ENCODE assay signal across 9 cellular contexts in the genomic region with DNA sequence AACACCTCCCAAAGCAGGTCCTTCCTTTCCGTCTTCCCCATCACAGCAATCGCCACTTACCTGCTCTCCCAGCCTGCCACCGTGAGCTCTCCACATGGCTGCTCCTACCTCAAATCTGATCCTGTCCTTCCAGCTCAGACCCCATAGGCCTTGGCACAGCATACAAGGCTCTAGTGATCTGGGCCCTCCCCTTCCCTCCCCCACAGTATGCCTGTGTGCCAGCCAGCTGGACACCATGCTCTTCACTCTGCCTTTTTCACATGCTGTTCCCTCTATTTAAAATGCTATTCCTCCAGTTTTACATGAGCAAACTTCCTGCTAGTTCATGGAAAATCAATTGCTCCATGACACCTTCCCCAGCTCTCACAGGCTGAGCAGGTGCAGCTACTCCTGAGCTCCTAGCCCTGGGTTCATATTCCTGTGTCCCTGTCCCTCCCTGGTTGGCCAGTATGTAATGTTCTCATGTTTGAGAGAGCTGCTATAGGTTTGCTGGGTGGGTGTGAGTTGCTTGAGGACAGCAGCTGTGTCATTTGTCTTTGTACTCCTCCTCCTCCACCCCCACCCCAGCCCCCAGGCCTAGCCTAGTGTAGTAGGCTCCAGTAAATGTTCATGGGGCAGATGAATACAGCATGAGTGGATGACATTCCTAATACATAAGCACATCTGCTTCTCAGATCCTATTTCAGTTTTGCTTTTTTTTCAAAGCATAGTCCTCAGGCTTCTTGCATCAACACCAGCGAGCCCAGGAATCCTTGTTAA. TPM values are rescaled to one million over a fixed set of nuclear protein-coding genes. Genes with fewer than 3 reads are reported as not detected.
DNase-seq lines count a peak whose midpoint lies in the region; ATAC-seq, FAIRE-seq and TF ChIP-seq lines count a peak whose summit lies in the region.
"Had no signal": no experiment of that assay in that cellular context is flagged by ENCODE, and none has a peak within 500 bp of the region (broad histone marks: within the 10 kb centered on the region; RNA-seq: fewer than 3 reads in every experiment).

No MANE protein-coding gene starts in this region.

- H3K23me2 ChIP-seq in H1 (ENCODE audit: low read depth, low read length): no peaks in the 10 kb centered on the region

- WGBS in GM23248 (ENCODE audit: low coverage in 1 of 2, low lambda C conversion rate in 2 of 2, missing lambda C conversion rate in 2 of 2), 2 experiments: 74 to 76% methylated on average over 4 of the region's 4 CpGs
- WGBS in H1 (ENCODE audit: extremely low coverage in 1 of 2, insufficient coverage in 1 of 2, insufficient read length in 1 of 2, insufficient replicate concordance in 2 of 2, low coverage in 1 of 2, low lambda C conversion rate in 2 of 2, missing lambda C conversion rate in 1 of 2), 2 experiments: 92% methylated on average over 4 of the region's 4 CpGs; no CpG with 5 or more reads in 1 of the 2 experiments
- 76 to 88% (median 85%) methylated on average over 4 of the region's 4 CpGs for WGBS in psoas muscle, 3 donors

- no peaks in the 10 kb centered on the region for H3K9me2 ChIP-seq in GM23248 (ENCODE audit: insufficient read depth)
- H3K9me2 ChIP-seq in GM23338 (ENCODE audit: insufficient read depth): no peaks in the 10 kb centered on the region

- 0 out of 2 replicates have a peak overlapping the region, but pooled peaks have one; percentile 39 for H2AK5ac ChIP-seq in H1 (ENCODE audit: low read depth, low read length)

- peak overlapping the region; percentile 72; the same call in 1 of the 2 replicates for H2BK15ac ChIP-seq in H1 (ENCODE audit: low read length)

- CTCF ChIA-PET in H1 (lab: Charles Lee; ENCODE audit: partially characterized antibody): interaction anchor here (0.9 to 17.6 kb wide), 14 partner anchors 5 to 177 kb away, joined by 3 to 371 read pairs (median 6); a partner anchor contains a TSS

- no peak overlapping the region for H4K91ac ChIP-seq in H1 (replicated peaks; ENCODE audit: insufficient read length, low read length)

- H3K4me3 Mint-ChIP-seq in GM23338: no peak overlapping the region

- no peak overlapping the region for H3K27ac Mint-ChIP-seq in GM23338

- TF ChIP-seq RAD21 in H1 (IDR thresholded peaks at IDR 0.05 in 1 of 2, conservative IDR thresholded peaks at IDR 0.05 in 1 of 2; ENCODE audit: low read depth in 2 of 2, low read length in 2 of 2): no peak

- H3K23ac ChIP-seq in H1 (ENCODE audit: insufficient read length): no peak overlapping the region

- H2AFZ ChIP-seq in GM23248 (peak overlapping the region; percentile 57), H1 (ENCODE audit: low read length) (no peak overlapping the region), GM23338 (no peak overlapping the region)

- peaks cover 9% of the 10 kb centered on the region for H3K4me1 Mint-ChIP-seq in GM23338

- no peak overlapping the region for H2BK120ac ChIP-seq in H1 (replicated peaks; ENCODE audit: low read depth, low read length)

- FAIRE-seq in H1 (lab: Jason Lieb, UNC): no peak
- FAIRE-seq: GM12892 had no signal

- H3K9me3 ChIP-seq in GM23248 (ENCODE audit: low read depth) (no peaks in the 10 kb centered on the region), H1 (ENCODE audit: insufficient read depth in 2 of 2, low read depth in 1 of 2, low read length in 1 of 2) (no peaks in the 10 kb centered on the region), psoas muscle (no peaks in the 10 kb centered on the region)

- ATAC-seq in psoas muscle (peak; percentile 89 to 93 (median 92)), GM23338 (no peak), GM21367 (IDR thresholded peaks at IDR 0.05; ENCODE audit: unreplicated experiment) (no peak)

- H3K4ac ChIP-seq in H1 (replicated peaks; ENCODE audit: insufficient read length, low read depth, low read length): no peak overlapping the region

- H3K9ac ChIP-seq in GM23248 (peak overlapping the region; percentile 19; the same call in 1 of the 2 replicates), H1 (replicated peaks in 1 of 4; ENCODE audit: extremely low read depth in 1 of 4, low read depth in 3 of 4, low read length in 3 of 4) (no peak overlapping the region)

- H3K14ac ChIP-seq in H1 (ENCODE audit: insufficient read length): no peak overlapping the region

- TF ChIP-seq CTCF in H1 (IDR thresholded peaks at IDR 0.05; ENCODE audit: control extremely low read depth in 1 of 3, insufficient read depth in 1 of 3, low read depth in 1 of 3, low read length in 3 of 3) (no peak), psoas muscle (IDR thresholded peaks at IDR 0.05) (no peak), GM23338 (conservative IDR thresholded peaks at IDR 0.05; ENCODE audit: low read depth in 2 of 2) (no peak)

- H3K4me3 ChIP-seq in GM23248 (peak overlapping the region; percentile 32), H1 (ENCODE audit: extremely low read depth in 1 of 4, insufficient read depth in 2 of 4, low read depth in 3 of 4, low read length in 4 of 4) (no peak overlapping the region), psoas muscle (peak overlapping the region; percentile 7), GM23338 (no peak overlapping the region)

- no peak overlapping the region for H2BK12ac ChIP-seq in H1 (ENCODE audit: low read depth, low read length)

- H3K9me3 Mint-ChIP-seq in GM23338: no peaks in the 10 kb centered on the region

- H3K79me1 ChIP-seq in H1 (ENCODE audit: low read depth, low read length): no peaks in the 10 kb centered on the region

- H2BK20ac ChIP-seq in H1 (ENCODE audit: low read length): no peak overlapping the region

- H3F3A ChIP-seq in GM23248 (ENCODE audit: insufficient read depth): peaks cover 10% of the 10 kb centered on the region; the same call in 1 of the 2 replicates
- H3F3A ChIP-seq in GM23338 (replicated peaks; ENCODE audit: low read depth): no peaks in the 10 kb centered on the region

- peaks cover 13% of the 10 kb centered on the region for H3K27me3 Mint-ChIP-seq in GM23338 (ENCODE audit: insufficient read depth, low read depth, poor library complexity)

- peaks cover 10% of the 10 kb centered on the region for H3K36me3 Mint-ChIP-seq in GM23338 (ENCODE audit: low read depth)

- H3K79me2 ChIP-seq in GM23248 (ENCODE audit: insufficient read depth): no peaks in the 10 kb centered on the region
- no peaks in the 10 kb centered on the region for H3K79me2 ChIP-seq in H1 (ENCODE audit: control insufficient read depth in 1 of 2, insufficient read depth in 2 of 2, low read length in 2 of 2)
- no peaks in the 10 kb centered on the region for H3K79me2 ChIP-seq in GM23338 (replicated peaks; ENCODE audit: insufficient read depth)

- H4K8ac ChIP-seq in H1 (ENCODE audit: extremely low read depth, insufficient read depth, low read length): no peak overlapping the region

- H3K36me3 ChIP-seq in GM23248 (ENCODE audit: low read depth) (no peaks in the 10 kb centered on the region), H1 (ENCODE audit: control insufficient read depth in 2 of 4, insufficient read depth in 4 of 4, low read length in 3 of 4) (peaks cover 0 to 4% (median 1%) of the 10 kb centered on the region in 4 experiments; a peak in 4 of 8 replicates), psoas muscle (ENCODE audit: insufficient read depth in 1 of 2, low read depth in 1 of 2) (no peaks in the 10 kb centered on the region), GM23338 (ENCODE audit: insufficient read depth) (no peaks in the 10 kb centered on the region)

- H3K18ac ChIP-seq in H1 (ENCODE audit: extremely low read depth, low read length): no peak overlapping the region

- 0 out of 2 replicates have a peak overlapping the region, but pooled peaks have one; percentile 35 for H2BK5ac ChIP-seq in H1 (ENCODE audit: low read depth, low read length)

- TF ChIP-seq POLR2A in H1 (IDR thresholded peaks at IDR 0.05; ENCODE audit: control extremely low read depth in 1 of 2, low read depth in 2 of 2, low read length in 2 of 2): no peak

- peak overlapping the region; percentile 49 for H3K27ac ChIP-seq in GM23248
- H3K27ac ChIP-seq in H1 (ENCODE audit: low read depth, low read length): no peak overlapping the region
- H3K27ac ChIP-seq in psoas muscle: peak overlapping the region; percentile 79
- no peak overlapping the region for H3K27ac ChIP-seq in GM23338 (ENCODE audit: low read depth)

- H3K4me1 ChIP-seq in GM23248 (ENCODE audit: insufficient read depth): peaks cover 15% of the 10 kb centered on the region
- H3K4me1 ChIP-seq in H1 (replicated peaks in 1 of 4; ENCODE audit: control insufficient read depth in 3 of 4, insufficient read depth in 4 of 4, low read length in 3 of 4): peaks cover 0 to 2% (median under 1%) of the 10 kb centered on the region in 4 experiments; a peak in 1 of 7 replicates
- peaks cover 22% of the 10 kb centered on the region for H3K4me1 ChIP-seq in psoas muscle
- H3K4me1 ChIP-seq in GM23338 (ENCODE audit: insufficient read depth): no peaks in the 10 kb centered on the region; the same call in 1 of the 2 replicates

- in situ Hi-C loops in GM23248 (cut with MboI): no loop called here

- no peak for TF ChIP-seq EP300 in H1 (IDR thresholded peaks at IDR 0.05; ENCODE audit: borderline replicate concordance in 1 of 2, low read depth in 2 of 2, low read length in 2 of 2)

- peak; percentile 92 for DNase-seq in GM23248
- DNase-seq in NCI-H2171 (lab: John Stamatoyannopoulos, UW): peak; percentile 94
- DNase-seq in H1 (ENCODE audit: low read depth in 1 of 2, low spot score in 2 of 2): no peak
- DNase-seq in psoas muscle: peak; percentile 61 to 71
- DNase-seq in GM23338 (ENCODE audit: low spot score): no peak
- DNase-seq in SW480 (ENCODE audit: low spot score): no peak
- DNase-seq: NCI-H2081 had no signal

- POLR2A ChIA-PET in H1 (lab: Charles Lee; ENCODE audit: partially characterized antibody): interaction anchor here (1.0 to 1.3 kb wide), 3 partner anchors 9 to 17 kb away, joined by 3 to 4 read pairs (median 3); no protein-coding TSS in a partner anchor

- no peak overlapping the region for H3K56ac ChIP-seq in H1 (replicated peaks; ENCODE audit: insufficient read length, low read depth, low read length)

- intact Hi-C loops in psoas muscle (cut with DNase I): no loop called here

- H3K4me2 ChIP-seq in GM23248 (ENCODE audit: unreplicated experiment) (peak overlapping the region; percentile 58), H1 (ENCODE audit: insufficient read depth in 1 of 2, low read depth in 2 of 2, low read length in 2 of 2) (no peak overlapping the region), GM23338 (no peak overlapping the region)

- H4K20me1 ChIP-seq in GM23248 (ENCODE audit: insufficient read depth) (no peaks in the 10 kb centered on the region), H1 (replicated peaks in 1 of 2; ENCODE audit: control insufficient read depth in 1 of 2, insufficient read depth in 2 of 2, low read length in 2 of 2) (no peaks in the 10 kb centered on the region), GM23338 (replicated peaks; ENCODE audit: insufficient read depth) (no peaks in the 10 kb centered on the region)

- H3K27me3 ChIP-seq in GM23248 (replicated peaks; ENCODE audit: insufficient read depth) (no peaks in the 10 kb centered on the region), H1 (replicated peaks in 1 of 4; ENCODE audit: control insufficient read depth in 3 of 4, extremely low read depth in 1 of 4, insufficient read depth in 3 of 4, low read length in 3 of 4) (no peaks in the 10 kb centered on the region), psoas muscle (ENCODE audit: insufficient read depth in 3 of 3, low read length in 2 of 3) (peaks cover 0 to 2% (median 0%) of the 10 kb centered on the region in 3 donors), GM23338 (ENCODE audit: insufficient read depth) (no peaks in the 10 kb centered on the region)

- H4K5ac ChIP-seq in H1 (ENCODE audit: insufficient read length, low read depth, low read length): no peak overlapping the region

RNA-seq across cellular contexts. Expression of a gene that starts 6.3 kb away (rescaled TPM):
- not detected in 2 replicates for total RNA-seq in GM23248 (2014; rRNA removed; shearing (Covaris generic))
- polyA plus RNA-seq in GM23248 (2016; fragmentation: Nextera tagmentation; extraction: Ambion mirVana) (1.7 TPM in 1 of 2 replicates, not detected in the other), H1 (2011; rRNA removed) (3.1 and 5.3 TPM in 2 replicates), psoas muscle (1 to 10 TPM in 2 of 3 donors, under 1 TPM in 1; 0.52 to 5.9 (median 4.3) TPM), GM23338 (2016; fragmentation: Nextera tagmentation; extraction: Ambion mirVana) (19.1 and 25.3 TPM in 2 replicates)
- total RNA-seq in H1 (2021; fragmentation: NEBNext Ultra II Directional; extraction: Animal tissue kit (Norgen Biotek cat#: 25700)): 21.0 and 22.6 TPM in 2 replicates
- polyA plus RNA-seq in H1 (2011; cell fraction: cytosol; rRNA removed): 13.9 TPM
- polyA plus RNA-seq in H1 (2011; cell fraction: nucleus; rRNA removed): 21.3 TPM
- polyA plus RNA-seq in H1 (2012, experiment 1 of 2): 14.8 to 17.7 TPM (median 16.7 TPM) in 4 replicates
- polyA plus RNA-seq in H1 (2012, experiment 2 of 2): 4.4 TPM
- 15.5 TPM for polyA plus RNA-seq in H1 (2013, experiment 1 of 2)
- 14.1 TPM for polyA plus RNA-seq in H1 (2013, experiment 2 of 2)
- polyA minus RNA-seq in H1 (2011; rRNA and poly(A)+ RNA removed): 5.8 and 8.4 TPM in 2 replicates
- polyA minus RNA-seq in H1 (2011; cell fraction: cytosol; rRNA and poly(A)+ RNA removed): 7.2 TPM
- 13.0 TPM for polyA minus RNA-seq in H1 (2011; cell fraction: nucleus; rRNA and poly(A)+ RNA removed)
- 10 to 100 TPM in 1 of 4 donors, 1 to 10 TPM in 3; 4.3 to 26.6 (median 6.1) TPM for total RNA-seq in psoas muscle
- total RNA-seq in GM23338 (2014; rRNA removed; shearing (Covaris generic)): 4.5 and 7.5 TPM in 2 replicates

RNA-seq across cellular contexts. Expression of a gene that starts 15.3 kb away (rescaled TPM):
- total RNA-seq in GM23248 (2014; rRNA removed; shearing (Covaris generic)): not detected in 2 replicates
- polyA plus RNA-seq in GM23248 (2016; fragmentation: Nextera tagmentation; extraction: Ambion mirVana) (not detected in 2 replicates), H1 (2011; rRNA removed) (9.3 and 12.4 TPM in 2 replicates), psoas muscle (1 to 10 TPM in 2 of 3 donors, under 1 TPM in 1; 0.23 to 7.4 (median 5.4) TPM), GM23338 (2016; fragmentation: Nextera tagmentation; extraction: Ambion mirVana) (18.0 and 18.9 TPM in 2 replicates)
- 30.5 and 32.8 TPM in 2 replicates for total RNA-seq in H1 (2021; fragmentation: NEBNext Ultra II Directional; extraction: Animal tissue kit (Norgen Biotek cat#: 25700))
- 9.9 TPM for polyA plus RNA-seq in H1 (2011; cell fraction: cytosol; rRNA removed)
- 16.3 TPM for polyA plus RNA-seq in H1 (2011; cell fraction: nucleus; rRNA removed)
- 17.1 to 22.3 TPM (median 20.0 TPM) in 4 replicates for polyA plus RNA-seq in H1 (2012, experiment 1 of 2)
- polyA plus RNA-seq in H1 (2012, experiment 2 of 2): 21.6 TPM
- 20.5 TPM for polyA plus RNA-seq in H1 (2013, experiment 1 of 2)
- polyA plus RNA-seq in H1 (2013, experiment 2 of 2): 20.2 TPM
- polyA minus RNA-seq in H1 (2011; rRNA and poly(A)+ RNA removed): 7.7 and 10.7 TPM in 2 replicates
- 8.4 TPM for polyA minus RNA-seq in H1 (2011; cell fraction: cytosol; rRNA and poly(A)+ RNA removed)
- polyA minus RNA-seq in H1 (2011; cell fraction: nucleus; rRNA and poly(A)+ RNA removed): 13.1 TPM
- 10 to 100 TPM in 2 of 4 donors, 1 to 10 TPM in 1, under 1 TPM in 1; 0.92 to 17.7 (median 6.0) TPM for total RNA-seq in psoas muscle
- total RNA-seq in GM23338 (2014; rRNA removed; shearing (Covaris generic)): 17.6 and 22.3 TPM in 2 replicates

RNA-seq across cellular contexts. Expression of a gene that starts 37.7 kb away (rescaled TPM):
- not detected in 2 replicates for total RNA-seq in GM23248 (2014; rRNA removed; shearing (Covaris generic))
- polyA plus RNA-seq in GM23248 (2016; fragmentation: Nextera tagmentation; extraction: Ambion mirVana) (0.20 and 2.0 TPM in 2 replicates), H1 (2011; rRNA removed) (0.46 and 1.0 TPM in 2 replicates), psoas muscle (1,000 to 10,000 TPM in 2 of 3 donors, 100 to 1,000 TPM in 1; 734 to 2,687 (median 2,500) TPM), GM23338 (2016; fragmentation: Nextera tagmentation; extraction: Ambion mirVana) (0.36 and 4.1 TPM in 2 replicates)
- total RNA-seq in H1 (2021; fragmentation: NEBNext Ultra II Directional; extraction: Animal tissue kit (Norgen Biotek cat#: 25700)): 0.29 and 0.50 TPM in 2 replicates
- 1.5 TPM for polyA plus RNA-seq in H1 (2011; cell fraction: cytosol; rRNA removed)
- 0.81 TPM for polyA plus RNA-seq in H1 (2011; cell fraction: nucleus; rRNA removed)
- polyA plus RNA-seq in H1 (2012, experiment 1 of 2): 0.54 to 1.4 TPM (median 1.1 TPM) in 4 replicates
- polyA plus RNA-seq in H1 (2012, experiment 2 of 2): 0.97 TPM
- 0.18 TPM for polyA plus RNA-seq in H1 (2013, experiment 1 of 2)
- 0.20 TPM for polyA plus RNA-seq in H1 (2013, experiment 2 of 2)
- polyA minus RNA-seq in H1 (2011; rRNA and poly(A)+ RNA removed): 0.28 and 0.34 TPM in 2 replicates
- polyA minus RNA-seq in H1 (2011; cell fraction: cytosol; rRNA and poly(A)+ RNA removed): not detected
- polyA minus RNA-seq in H1 (2011; cell fraction: nucleus; rRNA and poly(A)+ RNA removed): not detected
- 1,000 to 10,000 TPM; 2,137 to 4,600 (median 3,389) TPM for total RNA-seq in psoas muscle
- total RNA-seq in GM23338 (2014; rRNA removed; shearing (Covaris generic)): not detected in 2 replicates

Comparison
In these comparisons a context has a peak if more than half of its experiments do, and no peak if none do; other contexts are left out.
1. DNase-seq: peak in GM23248 (single experiment), NCI-H2171 (single experiment) and psoas muscle (2 of 2); none in H1 (0 of 2), GM23338 (single experiment) and SW480 (single experiment).
2. H3K27ac ChIP-seq: peak in GM23248 (single experiment) and psoas muscle (single experiment); none in H1 (single experiment) and GM23338 (single experiment).
3. H3K4me3 ChIP-seq: peak in GM23248 (single experiment) and psoas muscle (single experiment); none in H1 (0 of 4) and GM23338 (single experiment).
4. ATAC-seq: peak in psoas muscle (4 of 4); none in GM23338 (single experiment) and GM21367 (single experiment).
5. RNA of a gene that starts 37.7 kb away (total RNA-seq): 2,137 to 4,600 TPM in psoas muscle; 0.29 to 0.50 TPM in H1, not detected in GM23248 and not detected in GM23338; every median in the first group is over 1,000 times any median in the second.